In genomic region chr17:27893834-27894503, GRCh38 we compare ENCODE assay signal across 8 cellular contexts. TPM values are rescaled to one million over a fixed set of nuclear protein-coding genes. Genes with fewer than 3 reads are reported as not detected.
DNase-seq lines count a peak whose midpoint lies in the region; ATAC-seq and TF ChIP-seq lines count a peak whose summit lies in the region.

No MANE protein-coding gene starts in this region.

- intact Hi-C loops in CD4-positive, alpha-beta T cell (cut with DNase I, micrococcal nuclease): loop anchor here (1.0 to 10.0 kb wide), 6 partner anchors 89 to 439 kb away; partner anchors contain the start of gene KSR1 (in 1 of the 2)
- intact Hi-C loops in colonic mucosa (cut with DNase I): loop anchor here (5.0 to 10.0 kb wide), 2 partner anchors 321 to 358 kb away; no protein-coding TSS in a partner anchor

- peak overlapping the region; percentile 58 for H3K27ac Mint-ChIP-seq in CD4-positive, alpha-beta T cell
- no peak overlapping the region for H3K27ac Mint-ChIP-seq in activated naive CD8-positive, alpha-beta T cell treated with anti-CD3 and anti-CD28 coated beads, Interleukin-2, amount 10 ng/mL, durations not matched to agents 7 days and 5 days
- peak overlapping the region; percentile 2 to 92 (median 68) for H3K27ac Mint-ChIP-seq in nephron

- no peaks in the 10 kb centered on the region for H3K9me2 ChIP-seq in Loucy (replicated peaks; ENCODE audit: low read depth, low read length)

- no peak overlapping the region for H3K27ac ChIP-seq in CD4-positive, alpha-beta T cell (ENCODE audit: low read depth, low read length)
- no peak overlapping the region for H3K27ac ChIP-seq in colonic mucosa

- H3K36me3 Mint-ChIP-seq in CD4-positive, alpha-beta T cell (ENCODE audit: low read depth): no peaks in the 10 kb centered on the region
- peaks cover 2% of the 10 kb centered on the region for H3K36me3 Mint-ChIP-seq in activated naive CD8-positive, alpha-beta T cell treated with anti-CD3 and anti-CD28 coated beads, Interleukin-2, amount 10 ng/mL, durations not matched to agents 7 days and 5 days
- no peaks in the 10 kb centered on the region for H3K36me3 Mint-ChIP-seq in nephron (ENCODE audit: low read depth)

- H3K9ac ChIP-seq in Loucy (ENCODE audit: low read depth, low read length, poor library complexity, severe bottlenecking) (peak overlapping the region; percentile 62), colonic mucosa (ENCODE audit: low read depth in 2 of 2, low read length in 2 of 2) (no peak overlapping the region)

- no peak for DNase-seq in CD4-positive, alpha-beta T cell
- DNase-seq in activated naive CD8-positive, alpha-beta T cell treated with anti-CD3 and anti-CD28 coated beads, Interleukin-2, amount 10 ng/mL, durations not matched to agents 7 days and 5 days: no peak
- DNase-seq in colonic mucosa (no peak), 8988T (no peak), iPS-NIHi11 (ENCODE audit: low spot score) (no peak)

- no peaks in the 10 kb centered on the region for H3K79me2 ChIP-seq in Loucy (ENCODE audit: insufficient read depth, low read length)

- H3K4me3 Mint-ChIP-seq in CD4-positive, alpha-beta T cell: peak overlapping the region; percentile 90
- H3K4me3 Mint-ChIP-seq in activated naive CD8-positive, alpha-beta T cell treated with anti-CD3 and anti-CD28 coated beads, Interleukin-2, amount 10 ng/mL, durations not matched to agents 7 days and 5 days: peak overlapping the region; percentile 82
- peak overlapping the region; percentile 84 to 92 (median 91) for H3K4me3 Mint-ChIP-seq in nephron

- H3K4me1 ChIP-seq in Loucy (ENCODE audit: insufficient read depth, low read length, poor library complexity, severe bottlenecking): peaks cover 14% of the 10 kb centered on the region
- no peaks in the 10 kb centered on the region for H3K4me1 ChIP-seq in colonic mucosa

- peaks cover 7% of the 10 kb centered on the region for H3K27me3 ChIP-seq in CD4-positive, alpha-beta T cell (ENCODE audit: control insufficient read depth, insufficient read depth, low read length)
- H3K27me3 ChIP-seq in Loucy (ENCODE audit: insufficient read depth, low read length, poor library complexity, severe bottlenecking): no peaks in the 10 kb centered on the region
- no peaks in the 10 kb centered on the region for H3K27me3 ChIP-seq in colonic mucosa

- H3K9me3 Mint-ChIP-seq in CD4-positive, alpha-beta T cell: no peaks in the 10 kb centered on the region
- no peaks in the 10 kb centered on the region for H3K9me3 Mint-ChIP-seq in activated naive CD8-positive, alpha-beta T cell treated with anti-CD3 and anti-CD28 coated beads, Interleukin-2, amount 10 ng/mL, durations not matched to agents 7 days and 5 days
- no peaks in the 10 kb centered on the region for H3K9me3 Mint-ChIP-seq in nephron

- peaks cover 36% of the 10 kb centered on the region for H3K27me3 Mint-ChIP-seq in CD4-positive, alpha-beta T cell
- peaks cover 34% of the 10 kb centered on the region for H3K27me3 Mint-ChIP-seq in activated naive CD8-positive, alpha-beta T cell treated with anti-CD3 and anti-CD28 coated beads, Interleukin-2, amount 10 ng/mL, durations not matched to agents 7 days and 5 days
- peaks cover 25% of the 10 kb centered on the region for H3K27me3 Mint-ChIP-seq in nephron (ENCODE audit: low read depth)

- H3K4me3 ChIP-seq in Loucy (ENCODE audit: low read length, poor library complexity, severe bottlenecking): peak overlapping the region; percentile 74
- H3K4me3 ChIP-seq in colonic mucosa: no peak overlapping the region

- H3K9me3 ChIP-seq in CD4-positive, alpha-beta T cell (ENCODE audit: control insufficient read depth, low read length): no peaks in the 10 kb centered on the region
- H3K9me3 ChIP-seq in Loucy (ENCODE audit: insufficient read depth, low read depth, low read length) (no peaks in the 10 kb centered on the region), colonic mucosa (no peaks in the 10 kb centered on the region)

- peak overlapping the region; percentile 89 for H2AFZ ChIP-seq in Loucy (ENCODE audit: low read length)

- no peaks in the 10 kb centered on the region for H3F3A ChIP-seq in Loucy (ENCODE audit: low read depth)

- peak overlapping the region; percentile 82 for H3K4me2 ChIP-seq in Loucy (ENCODE audit: low read depth, low read length, poor library complexity, severe bottlenecking)

- TF ChIP-seq CTCF in CD4-positive, alpha-beta T cell (IDR thresholded peaks at IDR 0.05): no peak
- TF ChIP-seq CTCF in Loucy (conservative IDR thresholded peaks at IDR 0.05; ENCODE audit: low read length): no peak
- no peak for TF ChIP-seq CTCF in nephron (IDR thresholded peaks at IDR 0.05; ENCODE audit: unreplicated experiment in 3 of 3)
- no peak for TF ChIP-seq CTCF in colonic mucosa (IDR thresholded peaks at IDR 0.05)

- peaks cover 27% of the 10 kb centered on the region for H3K4me1 Mint-ChIP-seq in CD4-positive, alpha-beta T cell (ENCODE audit: low read depth)
- H3K4me1 Mint-ChIP-seq in activated naive CD8-positive, alpha-beta T cell treated with anti-CD3 and anti-CD28 coated beads, Interleukin-2, amount 10 ng/mL, durations not matched to agents 7 days and 5 days: peaks cover 17% of the 10 kb centered on the region
- H3K4me1 Mint-ChIP-seq in nephron: peaks cover 22% of the 10 kb centered on the region

- no peak for ATAC-seq in CD4-positive, alpha-beta T cell (ENCODE audit: poor library complexity)
- ATAC-seq in activated naive CD8-positive, alpha-beta T cell treated with anti-CD3 and anti-CD28 coated beads, Interleukin-2, amount 10 ng/mL, durations not matched to agents 7 days and 5 days (ENCODE audit: low read depth): no peak
- ATAC-seq in GM18498 (IDR thresholded peaks at IDR 0.05; ENCODE audit: unreplicated experiment): no peak

- no peaks in the 10 kb centered on the region for H4K20me1 ChIP-seq in Loucy (ENCODE audit: insufficient read depth, low read length, poor library complexity, severe bottlenecking)

- CTCF ChIA-PET in CD4-positive, alpha-beta T cell (lab: Charles Lee): interaction anchor here (0.7 to 3.0 kb wide), 13 partner anchors 10 to 478 kb away, joined by 3 to 63 read pairs (median 5); partner anchors contain the start of gene SARM1

- POLR2A ChIA-PET in CD4-positive, alpha-beta T cell (lab: Charles Lee): interaction anchor here (0.6 to 4.2 kb wide), 13 partner anchors 9 to 463 kb away, joined by 3 to 128 read pairs (median 4); partner anchors contain the start of genes IFT20, KSR1, POLDIP2 and TNFAIP1
- POLR2A ChIA-PET in activated naive CD8-positive, alpha-beta T cell treated with anti-CD3 and anti-CD28 coated beads, Interleukin-2, amount 10 ng/mL, durations not matched to agents 7 days and 5 days (lab: Charles Lee): interaction anchor here (0.6 to 3.0 kb wide), 5 partner anchors 12 to 445 kb away, joined by 4 to 41 read pairs (median 9); no protein-coding TSS in a partner anchor

- H3K36me3 ChIP-seq in Loucy (ENCODE audit: insufficient read depth, low read length) (no peaks in the 10 kb centered on the region), colonic mucosa (no peaks in the 10 kb centered on the region)

RNA-seq across cellular contexts. Expression of gene LYRM9, which starts 0.8 kb away (rescaled TPM):
- total RNA-seq in CD4-positive, alpha-beta T cell: 10 to 100 TPM; 13.0 to 15.7 TPM
- 1 to 10 TPM; 8.0 to 8.3 TPM for total RNA-seq in activated naive CD8-positive, alpha-beta T cell treated with anti-CD3 and anti-CD28 coated beads, Interleukin-2, amount 10 ng/mL, durations not matched to agents 7 days and 5 days
- 1 to 10 TPM; 2.7 to 2.9 TPM for total RNA-seq in colonic mucosa
